1 cellular context compared by ENCODE assay signal in genomic region chr20:54103762-54104600, GRCh38.
TF ChIP-seq lines count a peak whose summit lies in the region.

No MANE protein-coding gene starts in this region.

TF ChIP-seq in HepG2, 621 proteins besides CTCF, POLR2A, EP300 and RAD21 (continued from another document and continues in another):
- TF ChIP-seq LCORL (IDR thresholded peaks at IDR 0.05) = no peak; the same call in 1 of the 2 replicates
- TF ChIP-seq LCORL (CRISPR knock-in tag; IDR thresholded peaks at IDR 0.05) = peak; percentile 94
- no peak for TF ChIP-seq ZNF383 (CRISPR knock-in tag; IDR thresholded peaks at IDR 0.05; ENCODE audit: borderline replicate concordance)
- no peak for TF ChIP-seq ATM (IDR thresholded peaks at IDR 0.05; ENCODE audit: borderline replicate concordance)
- TF ChIP-seq, protein P1, sequence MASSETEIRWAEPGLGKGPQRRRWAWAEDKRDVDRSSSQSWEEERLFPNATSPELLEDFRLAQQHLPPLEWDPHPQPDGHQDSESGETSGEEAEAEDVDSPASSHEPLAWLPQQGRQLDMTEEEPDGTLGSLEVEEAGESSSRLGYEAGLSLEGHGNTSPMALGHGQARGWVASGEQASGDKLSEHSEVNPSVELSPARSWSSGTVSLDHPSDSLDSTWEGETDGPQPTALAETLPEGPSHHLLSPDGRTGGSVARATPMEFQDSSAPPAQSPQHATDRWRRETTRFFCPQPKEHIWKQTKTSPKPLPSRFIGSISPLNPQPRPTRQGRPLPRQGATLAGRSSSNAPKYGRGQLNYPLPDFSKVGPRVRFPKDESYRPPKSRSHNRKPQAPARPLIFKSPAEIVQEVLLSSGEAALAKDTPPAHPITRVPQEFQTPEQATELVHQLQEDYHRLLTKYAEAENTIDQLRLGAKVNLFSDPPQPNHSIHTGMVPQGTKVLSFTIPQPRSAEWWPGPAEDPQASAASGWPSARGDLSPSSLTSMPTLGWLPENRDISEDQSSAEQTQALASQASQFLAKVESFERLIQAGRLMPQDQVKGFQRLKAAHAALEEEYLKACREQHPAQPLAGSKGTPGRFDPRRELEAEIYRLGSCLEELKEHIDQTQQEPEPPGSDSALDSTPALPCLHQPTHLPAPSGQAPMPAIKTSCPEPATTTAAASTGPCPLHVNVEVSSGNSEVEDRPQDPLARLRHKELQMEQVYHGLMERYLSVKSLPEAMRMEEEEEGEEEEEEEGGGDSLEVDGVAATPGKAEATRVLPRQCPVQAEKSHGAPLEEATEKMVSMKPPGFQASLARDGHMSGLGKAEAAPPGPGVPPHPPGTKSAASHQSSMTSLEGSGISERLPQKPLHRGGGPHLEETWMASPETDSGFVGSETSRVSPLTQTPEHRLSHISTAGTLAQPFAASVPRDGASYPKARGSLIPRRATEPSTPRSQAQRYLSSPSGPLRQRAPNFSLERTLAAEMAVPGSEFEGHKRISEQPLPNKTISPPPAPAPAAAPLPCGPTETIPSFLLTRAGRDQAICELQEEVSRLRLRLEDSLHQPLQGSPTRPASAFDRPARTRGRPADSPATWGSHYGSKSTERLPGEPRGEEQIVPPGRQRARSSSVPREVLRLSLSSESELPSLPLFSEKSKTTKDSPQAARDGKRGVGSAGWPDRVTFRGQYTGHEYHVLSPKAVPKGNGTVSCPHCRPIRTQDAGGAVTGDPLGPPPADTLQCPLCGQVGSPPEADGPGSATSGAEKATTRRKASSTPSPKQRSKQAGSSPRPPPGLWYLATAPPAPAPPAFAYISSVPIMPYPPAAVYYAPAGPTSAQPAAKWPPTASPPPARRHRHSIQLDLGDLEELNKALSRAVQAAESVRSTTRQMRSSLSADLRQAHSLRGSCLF (CRISPR knock-in tag; IDR thresholded peaks at IDR 0.05; ENCODE audit: borderline replicate concordance) = 0 out of 2 replicates have a peak, but pooled peaks have one; percentile 44
- TF ChIP-seq ZNF572 (CRISPR knock-in tag; IDR thresholded peaks at IDR 0.05) = no peak
- TF ChIP-seq, protein P2, sequence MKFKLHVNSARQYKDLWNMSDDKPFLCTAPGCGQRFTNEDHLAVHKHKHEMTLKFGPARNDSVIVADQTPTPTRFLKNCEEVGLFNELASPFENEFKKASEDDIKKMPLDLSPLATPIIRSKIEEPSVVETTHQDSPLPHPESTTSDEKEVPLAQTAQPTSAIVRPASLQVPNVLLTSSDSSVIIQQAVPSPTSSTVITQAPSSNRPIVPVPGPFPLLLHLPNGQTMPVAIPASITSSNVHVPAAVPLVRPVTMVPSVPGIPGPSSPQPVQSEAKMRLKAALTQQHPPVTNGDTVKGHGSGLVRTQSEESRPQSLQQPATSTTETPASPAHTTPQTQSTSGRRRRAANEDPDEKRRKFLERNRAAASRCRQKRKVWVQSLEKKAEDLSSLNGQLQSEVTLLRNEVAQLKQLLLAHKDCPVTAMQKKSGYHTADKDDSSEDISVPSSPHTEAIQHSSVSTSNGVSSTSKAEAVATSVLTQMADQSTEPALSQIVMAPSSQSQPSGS (CRISPR knock-in tag; IDR thresholded peaks at IDR 0.05) = peak; percentile 97
- TF ChIP-seq, protein P3, sequence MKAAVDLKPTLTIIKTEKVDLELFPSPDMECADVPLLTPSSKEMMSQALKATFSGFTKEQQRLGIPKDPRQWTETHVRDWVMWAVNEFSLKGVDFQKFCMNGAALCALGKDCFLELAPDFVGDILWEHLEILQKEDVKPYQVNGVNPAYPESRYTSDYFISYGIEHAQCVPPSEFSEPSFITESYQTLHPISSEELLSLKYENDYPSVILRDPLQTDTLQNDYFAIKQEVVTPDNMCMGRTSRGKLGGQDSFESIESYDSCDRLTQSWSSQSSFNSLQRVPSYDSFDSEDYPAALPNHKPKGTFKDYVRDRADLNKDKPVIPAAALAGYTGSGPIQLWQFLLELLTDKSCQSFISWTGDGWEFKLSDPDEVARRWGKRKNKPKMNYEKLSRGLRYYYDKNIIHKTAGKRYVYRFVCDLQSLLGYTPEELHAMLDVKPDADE (CRISPR knock-in tag; IDR thresholded peaks at IDR 0.05) = no peak
- peak; percentile 98 for TF ChIP-seq SOX5 (CRISPR knock-in tag; IDR thresholded peaks at IDR 0.05; ENCODE audit: borderline replicate concordance)
- peak; percentile 82; the same call in 1 of the 2 replicates for TF ChIP-seq BCL3 (CRISPR knock-in tag; IDR thresholded peaks at IDR 0.05)
- TF ChIP-seq AHR (CRISPR knock-in tag; IDR thresholded peaks at IDR 0.05) = peak; percentile 88; the same call in 1 of the 2 replicates
- peak; percentile 82; the same call in 1 of the 2 replicates for TF ChIP-seq WIZ (CRISPR knock-in tag; IDR thresholded peaks at IDR 0.05)
- TF ChIP-seq, protein P4, sequence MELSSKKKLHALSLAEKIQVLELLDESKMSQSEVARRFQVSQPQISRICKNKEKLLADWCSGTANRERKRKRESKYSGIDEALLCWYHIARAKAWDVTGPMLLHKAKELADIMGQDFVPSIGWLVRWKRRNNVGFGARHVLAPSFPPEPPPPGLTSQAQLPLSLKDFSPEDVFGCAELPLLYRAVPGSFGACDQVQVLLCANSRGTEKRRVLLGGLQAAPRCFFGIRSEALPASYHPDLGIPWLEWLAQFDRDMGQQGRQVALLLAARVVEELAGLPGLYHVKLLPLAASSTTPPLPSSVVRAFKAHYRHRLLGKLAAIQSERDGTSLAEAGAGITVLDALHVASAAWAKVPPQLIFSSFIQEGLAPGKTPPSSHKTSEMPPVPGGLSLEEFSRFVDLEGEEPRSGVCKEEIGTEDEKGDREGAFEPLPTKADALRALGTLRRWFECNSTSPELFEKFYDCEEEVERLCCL (CRISPR knock-in tag; IDR thresholded peaks at IDR 0.05; ENCODE audit: borderline replicate concordance) = peak; percentile 38; the same call in 1 of the 2 replicates
- TF ChIP-seq ZBTB1 (CRISPR knock-in tag; IDR thresholded peaks at IDR 0.05; ENCODE audit: borderline replicate concordance) = no peak
- TF ChIP-seq ZNF776 (CRISPR knock-in tag; IDR thresholded peaks at IDR 0.05) = no peak
- peak; percentile 96 for TF ChIP-seq MEIS2 (CRISPR knock-in tag; IDR thresholded peaks at IDR 0.05)
- TF ChIP-seq ZFP41 (CRISPR knock-in tag; IDR thresholded peaks at IDR 0.05; ENCODE audit: borderline replicate concordance) = peak; percentile 82; the same call in 1 of the 2 replicates
- 0 out of 2 replicates have a peak, but pooled peaks have one; percentile 71 for TF ChIP-seq AKAP8 (CRISPR knock-in tag; IDR thresholded peaks at IDR 0.05)
- TF ChIP-seq ZBTB25 (CRISPR knock-in tag; IDR thresholded peaks at IDR 0.05) = peak; percentile 94
- peak; percentile 100 for TF ChIP-seq FOXK1 (CRISPR knock-in tag; IDR thresholded peaks at IDR 0.05; ENCODE audit: borderline replicate concordance, low read depth)
- no peak for TF ChIP-seq ZBTB42 (CRISPR knock-in tag; IDR thresholded peaks at IDR 0.05)
- peak; percentile 96 for TF ChIP-seq ARNTL (CRISPR knock-in tag; IDR thresholded peaks at IDR 0.05)
- TF ChIP-seq TAF15 (IDR thresholded peaks at IDR 0.05; ENCODE audit: low read depth, low read length, poor library complexity, severe bottlenecking) = no peak
- no peak for TF ChIP-seq MZF1 (CRISPR knock-in tag; IDR thresholded peaks at IDR 0.05; ENCODE audit: borderline replicate concordance)
- no peak for TF ChIP-seq ZNF432 (CRISPR knock-in tag; IDR thresholded peaks at IDR 0.05; ENCODE audit: borderline replicate concordance)
- TF ChIP-seq ZNF354B (CRISPR knock-in tag; IDR thresholded peaks at IDR 0.05) = peak; percentile 97
- no peak for TF ChIP-seq ZNF563 (CRISPR knock-in tag; IDR thresholded peaks at IDR 0.05)
- TF ChIP-seq RORA (CRISPR knock-in tag; IDR thresholded peaks at IDR 0.05) = no peak
- TF ChIP-seq, protein P5, sequence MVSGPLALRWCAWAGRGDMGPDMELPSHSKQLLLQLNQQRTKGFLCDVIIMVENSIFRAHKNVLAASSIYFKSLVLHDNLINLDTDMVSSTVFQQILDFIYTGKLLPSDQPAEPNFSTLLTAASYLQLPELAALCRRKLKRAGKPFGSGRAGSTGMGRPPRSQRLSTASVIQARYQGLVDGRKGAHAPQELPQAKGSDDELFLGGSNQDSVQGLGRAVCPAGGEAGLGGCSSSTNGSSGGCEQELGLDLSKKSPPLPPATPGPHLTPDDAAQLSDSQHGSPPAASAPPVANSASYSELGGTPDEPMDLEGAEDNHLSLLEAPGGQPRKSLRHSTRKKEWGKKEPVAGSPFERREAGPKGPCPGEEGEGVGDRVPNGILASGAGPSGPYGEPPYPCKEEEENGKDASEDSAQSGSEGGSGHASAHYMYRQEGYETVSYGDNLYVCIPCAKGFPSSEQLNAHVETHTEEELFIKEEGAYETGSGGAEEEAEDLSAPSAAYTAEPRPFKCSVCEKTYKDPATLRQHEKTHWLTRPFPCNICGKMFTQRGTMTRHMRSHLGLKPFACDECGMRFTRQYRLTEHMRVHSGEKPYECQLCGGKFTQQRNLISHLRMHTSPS (CRISPR knock-in tag; IDR thresholded peaks at IDR 0.05; ENCODE audit: low read depth) = peak; percentile 99
- TF ChIP-seq TEAD3 (CRISPR knock-in tag; optimal IDR thresholded peaks at IDR 0.05; ENCODE audit: borderline replicate concordance) = peak; percentile 99
- TF ChIP-seq, protein P6, sequence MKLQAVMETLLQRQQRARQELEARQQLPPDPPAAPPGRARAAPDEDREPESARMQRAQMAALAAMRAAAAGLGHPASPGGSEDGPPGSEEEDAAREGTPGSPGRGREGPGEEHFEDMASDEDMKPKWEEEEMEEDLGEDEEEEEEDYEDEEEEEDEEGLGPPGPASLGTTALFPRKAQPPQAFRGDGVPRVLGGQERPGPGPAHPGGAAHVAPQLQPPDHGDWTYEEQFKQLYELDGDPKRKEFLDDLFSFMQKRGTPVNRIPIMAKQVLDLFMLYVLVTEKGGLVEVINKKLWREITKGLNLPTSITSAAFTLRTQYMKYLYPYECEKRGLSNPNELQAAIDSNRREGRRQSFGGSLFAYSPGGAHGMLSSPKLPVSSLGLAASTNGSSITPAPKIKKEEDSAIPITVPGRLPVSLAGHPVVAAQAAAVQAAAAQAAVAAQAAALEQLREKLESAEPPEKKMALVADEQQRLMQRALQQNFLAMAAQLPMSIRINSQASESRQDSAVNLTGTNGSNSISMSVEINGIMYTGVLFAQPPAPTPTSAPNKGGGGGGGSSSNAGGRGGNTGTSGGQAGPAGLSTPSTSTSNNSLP (IDR thresholded peaks at IDR 0.05; ENCODE audit: low read depth, low read length) = peak; percentile 95
- peak; percentile 80 for TF ChIP-seq ZBED4 (CRISPR knock-in tag; IDR thresholded peaks at IDR 0.05; ENCODE audit: borderline replicate concordance)
- no peak for TF ChIP-seq ZNF841 (CRISPR knock-in tag; IDR thresholded peaks at IDR 0.05; ENCODE audit: borderline replicate concordance)
- TF ChIP-seq ZBTB21 (CRISPR knock-in tag; IDR thresholded peaks at IDR 0.05) = peak; percentile 82
- TF ChIP-seq ZNF232 (CRISPR knock-in tag; IDR thresholded peaks at IDR 0.05; ENCODE audit: borderline replicate concordance) = peak; percentile 67; the same call in 1 of the 2 replicates
- TF ChIP-seq ZFP36L2 (CRISPR knock-in tag; IDR thresholded peaks at IDR 0.05) = no peak
- peak in 1 of 2 experiments; percentile 51; a peak in 2 of 4 replicates for TF ChIP-seq MAFK (conservative IDR thresholded peaks at IDR 0.05 in 1 of 2, IDR thresholded peaks at IDR 0.05 in 1 of 2; ENCODE audit: low read length in 2 of 2)
- TF ChIP-seq, protein P7, sequence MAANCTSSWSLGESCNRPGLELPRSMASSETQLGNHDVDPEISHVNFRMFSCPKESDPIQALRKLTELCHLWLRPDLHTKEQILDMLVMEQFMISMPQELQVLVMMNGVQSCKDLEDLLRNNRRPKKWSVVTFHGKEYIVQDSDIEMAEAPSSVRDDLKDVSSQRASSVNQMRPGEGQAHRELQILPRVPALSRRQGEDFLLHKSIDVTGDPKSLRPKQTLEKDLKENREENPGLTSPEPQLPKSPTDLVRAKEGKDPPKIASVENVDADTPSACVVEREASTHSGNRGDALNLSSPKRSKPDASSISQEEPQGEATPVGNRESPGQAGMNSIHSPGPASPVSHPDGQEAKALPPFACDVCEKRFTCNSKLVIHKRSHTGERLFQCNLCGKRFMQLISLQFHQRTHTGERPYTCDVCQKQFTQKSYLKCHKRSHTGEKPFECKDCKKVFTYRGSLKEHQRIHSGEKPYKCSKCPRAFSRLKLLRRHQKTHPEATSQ (CRISPR knock-in tag; IDR thresholded peaks at IDR 0.05; ENCODE audit: borderline replicate concordance) = peak; percentile 82; the same call in 1 of the 2 replicates
- TF ChIP-seq MEIS1 (CRISPR knock-in tag; IDR thresholded peaks at IDR 0.05; ENCODE audit: borderline replicate concordance) = peak; percentile 63; the same call in 1 of the 2 replicates
- TF ChIP-seq HOXA3 (CRISPR knock-in tag; IDR thresholded peaks at IDR 0.05) = peak; percentile 96
